Comparison of ENCODE assay signal across 1 cellular context in the genomic region with DNA sequence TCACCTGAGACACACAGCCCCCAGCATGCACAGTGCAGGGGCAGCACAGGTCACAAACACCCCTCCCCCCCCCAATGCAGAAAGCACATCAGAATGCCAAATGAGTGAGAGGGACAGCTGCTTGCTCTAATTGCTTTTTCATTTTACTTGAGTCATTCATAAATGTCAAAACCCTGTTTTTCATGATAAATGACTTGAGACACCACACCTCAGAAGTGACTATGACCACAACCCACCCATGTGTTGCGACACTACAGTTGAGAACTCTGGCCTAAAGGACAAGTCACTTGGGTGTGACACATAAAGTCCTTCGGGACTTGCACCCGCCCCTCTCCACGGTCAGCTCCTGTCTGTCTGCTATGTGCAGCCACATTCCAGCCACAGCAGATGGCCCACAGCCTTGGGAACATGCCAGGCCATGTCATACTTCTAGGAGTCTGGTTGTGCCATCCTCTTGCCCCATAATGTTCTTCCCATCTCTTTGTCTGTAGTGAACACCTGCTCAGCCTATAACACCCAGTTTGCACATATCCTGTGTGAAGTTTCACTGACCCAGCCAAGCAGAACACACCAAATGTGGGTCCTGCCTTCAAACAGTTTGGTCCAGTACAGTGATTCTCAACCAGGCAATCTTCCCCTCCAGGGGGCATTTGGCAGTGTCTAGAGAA.
TF ChIP-seq lines count a peak whose summit lies in the region.

No MANE protein-coding gene starts in this region.

TF ChIP-seq in K562, 482 proteins besides CTCF, POLR2A, EP300 and RAD21 (continued from another document and continues in another):
- TF ChIP-seq BHLHE40 (IDR thresholded peaks at IDR 0.05; ENCODE audit: low read length), result peak; percentile 37
- TF ChIP-seq NCOA2 (IDR thresholded peaks at IDR 0.05; ENCODE audit: partially characterized antibody in 2 of 2), result no peak
- peak; percentile 55; the same call in 1 of the 2 replicates for TF ChIP-seq MTA3 (IDR thresholded peaks at IDR 0.05; ENCODE audit: borderline replicate concordance)
- peak; percentile 71 for TF ChIP-seq TEAD4 (IDR thresholded peaks at IDR 0.05; ENCODE audit: low read length)
- no peak; the same call in 1 of the 2 replicates for TF ChIP-seq TEAD4 (CRISPR knock-in tag; IDR thresholded peaks at IDR 0.05; ENCODE audit: borderline replicate concordance)
- TF ChIP-seq DACH1 (IDR thresholded peaks at IDR 0.05; ENCODE audit: partially characterized antibody), result peak; percentile 89
- TF ChIP-seq, protein P1, sequence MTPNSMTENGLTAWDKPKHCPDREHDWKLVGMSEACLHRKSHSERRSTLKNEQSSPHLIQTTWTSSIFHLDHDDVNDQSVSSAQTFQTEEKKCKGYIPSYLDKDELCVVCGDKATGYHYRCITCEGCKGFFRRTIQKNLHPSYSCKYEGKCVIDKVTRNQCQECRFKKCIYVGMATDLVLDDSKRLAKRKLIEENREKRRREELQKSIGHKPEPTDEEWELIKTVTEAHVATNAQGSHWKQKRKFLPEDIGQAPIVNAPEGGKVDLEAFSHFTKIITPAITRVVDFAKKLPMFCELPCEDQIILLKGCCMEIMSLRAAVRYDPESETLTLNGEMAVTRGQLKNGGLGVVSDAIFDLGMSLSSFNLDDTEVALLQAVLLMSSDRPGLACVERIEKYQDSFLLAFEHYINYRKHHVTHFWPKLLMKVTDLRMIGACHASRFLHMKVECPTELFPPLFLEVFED (CRISPR knock-in tag; conservative IDR thresholded peaks at IDR 0.05), result no peak
- TF ChIP-seq PCBP2 (IDR thresholded peaks at IDR 0.05; ENCODE audit: low read depth, low read length, poor library complexity, severe bottlenecking), result no peak
- TF ChIP-seq NCOA1 (IDR thresholded peaks at IDR 0.05; ENCODE audit: low read depth), result no peak
- TF ChIP-seq, protein P2, sequence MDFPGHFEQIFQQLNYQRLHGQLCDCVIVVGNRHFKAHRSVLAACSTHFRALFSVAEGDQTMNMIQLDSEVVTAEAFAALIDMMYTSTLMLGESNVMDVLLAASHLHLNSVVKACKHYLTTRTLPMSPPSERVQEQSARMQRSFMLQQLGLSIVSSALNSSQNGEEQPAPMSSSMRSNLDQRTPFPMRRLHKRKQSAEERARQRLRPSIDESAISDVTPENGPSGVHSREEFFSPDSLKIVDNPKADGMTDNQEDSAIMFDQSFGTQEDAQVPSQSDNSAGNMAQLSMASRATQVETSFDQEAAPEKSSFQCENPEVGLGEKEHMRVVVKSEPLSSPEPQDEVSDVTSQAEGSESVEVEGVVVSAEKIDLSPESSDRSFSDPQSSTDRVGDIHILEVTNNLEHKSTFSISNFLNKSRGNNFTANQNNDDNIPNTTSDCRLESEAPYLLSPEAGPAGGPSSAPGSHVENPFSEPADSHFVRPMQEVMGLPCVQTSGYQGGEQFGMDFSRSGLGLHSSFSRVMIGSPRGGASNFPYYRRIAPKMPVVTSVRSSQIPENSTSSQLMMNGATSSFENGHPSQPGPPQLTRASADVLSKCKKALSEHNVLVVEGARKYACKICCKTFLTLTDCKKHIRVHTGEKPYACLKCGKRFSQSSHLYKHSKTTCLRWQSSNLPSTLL (IDR thresholded peaks at IDR 0.05), result no peak
- TF ChIP-seq ZNF197 (CRISPR knock-in tag; IDR thresholded peaks at IDR 0.05; ENCODE audit: low read depth), result no peak
- TF ChIP-seq HCFC1 (IDR thresholded peaks at IDR 0.05; ENCODE audit: low read depth, low read length), result no peak; the same call in 1 of the 2 replicates
- peak; percentile 38 to 65; a peak in 2 of 4 replicates for TF ChIP-seq SIN3A (IDR thresholded peaks at IDR 0.05; ENCODE audit: borderline replicate concordance in 2 of 2, control insufficient read depth in 1 of 2, low read depth in 2 of 2, low read length in 2 of 2)
- no peak for TF ChIP-seq BMI1 (IDR thresholded peaks at IDR 0.05; ENCODE audit: low read length)
- no peak for TF ChIP-seq SMAD3 (CRISPR knock-in tag; conservative IDR thresholded peaks at IDR 0.05)
- TF ChIP-seq, protein P3, sequence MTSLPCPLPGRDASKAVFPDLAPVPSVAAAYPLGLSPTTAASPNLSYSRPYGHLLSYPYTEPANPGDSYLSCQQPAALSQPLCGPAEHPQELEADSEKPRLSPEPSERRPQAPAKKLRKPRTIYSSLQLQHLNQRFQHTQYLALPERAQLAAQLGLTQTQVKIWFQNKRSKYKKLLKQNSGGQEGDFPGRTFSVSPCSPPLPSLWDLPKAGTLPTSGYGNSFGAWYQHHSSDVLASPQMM (CRISPR knock-in tag; IDR thresholded peaks at IDR 0.05), result no peak
- TF ChIP-seq CBX1 (IDR thresholded peaks at IDR 0.05; ENCODE audit: low read depth), result no peak
- TF ChIP-seq, protein P4, sequence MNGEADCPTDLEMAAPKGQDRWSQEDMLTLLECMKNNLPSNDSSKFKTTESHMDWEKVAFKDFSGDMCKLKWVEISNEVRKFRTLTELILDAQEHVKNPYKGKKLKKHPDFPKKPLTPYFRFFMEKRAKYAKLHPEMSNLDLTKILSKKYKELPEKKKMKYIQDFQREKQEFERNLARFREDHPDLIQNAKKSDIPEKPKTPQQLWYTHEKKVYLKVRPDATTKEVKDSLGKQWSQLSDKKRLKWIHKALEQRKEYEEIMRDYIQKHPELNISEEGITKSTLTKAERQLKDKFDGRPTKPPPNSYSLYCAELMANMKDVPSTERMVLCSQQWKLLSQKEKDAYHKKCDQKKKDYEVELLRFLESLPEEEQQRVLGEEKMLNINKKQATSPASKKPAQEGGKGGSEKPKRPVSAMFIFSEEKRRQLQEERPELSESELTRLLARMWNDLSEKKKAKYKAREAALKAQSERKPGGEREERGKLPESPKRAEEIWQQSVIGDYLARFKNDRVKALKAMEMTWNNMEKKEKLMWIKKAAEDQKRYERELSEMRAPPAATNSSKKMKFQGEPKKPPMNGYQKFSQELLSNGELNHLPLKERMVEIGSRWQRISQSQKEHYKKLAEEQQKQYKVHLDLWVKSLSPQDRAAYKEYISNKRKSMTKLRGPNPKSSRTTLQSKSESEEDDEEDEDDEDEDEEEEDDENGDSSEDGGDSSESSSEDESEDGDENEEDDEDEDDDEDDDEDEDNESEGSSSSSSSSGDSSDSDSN (IDR thresholded peaks at IDR 0.05; ENCODE audit: borderline replicate concordance in 1 of 2, low read depth in 2 of 2, low read length in 2 of 2), result 0 out of 4 replicates have a peak, but pooled peaks of 1 of the 2 experiments have one; percentile 40
- TF ChIP-seq CCNT2 (IDR thresholded peaks at IDR 0.05; ENCODE audit: borderline replicate concordance, extremely low read depth, insufficient read length, low read depth, low read length), result no peak
- TF ChIP-seq ARID1B (IDR thresholded peaks at IDR 0.05), result peak; percentile 89
- TF ChIP-seq NFYB (IDR thresholded peaks at IDR 0.05; ENCODE audit: extremely low read depth, insufficient read length), result no peak
- TF ChIP-seq, protein P5, sequence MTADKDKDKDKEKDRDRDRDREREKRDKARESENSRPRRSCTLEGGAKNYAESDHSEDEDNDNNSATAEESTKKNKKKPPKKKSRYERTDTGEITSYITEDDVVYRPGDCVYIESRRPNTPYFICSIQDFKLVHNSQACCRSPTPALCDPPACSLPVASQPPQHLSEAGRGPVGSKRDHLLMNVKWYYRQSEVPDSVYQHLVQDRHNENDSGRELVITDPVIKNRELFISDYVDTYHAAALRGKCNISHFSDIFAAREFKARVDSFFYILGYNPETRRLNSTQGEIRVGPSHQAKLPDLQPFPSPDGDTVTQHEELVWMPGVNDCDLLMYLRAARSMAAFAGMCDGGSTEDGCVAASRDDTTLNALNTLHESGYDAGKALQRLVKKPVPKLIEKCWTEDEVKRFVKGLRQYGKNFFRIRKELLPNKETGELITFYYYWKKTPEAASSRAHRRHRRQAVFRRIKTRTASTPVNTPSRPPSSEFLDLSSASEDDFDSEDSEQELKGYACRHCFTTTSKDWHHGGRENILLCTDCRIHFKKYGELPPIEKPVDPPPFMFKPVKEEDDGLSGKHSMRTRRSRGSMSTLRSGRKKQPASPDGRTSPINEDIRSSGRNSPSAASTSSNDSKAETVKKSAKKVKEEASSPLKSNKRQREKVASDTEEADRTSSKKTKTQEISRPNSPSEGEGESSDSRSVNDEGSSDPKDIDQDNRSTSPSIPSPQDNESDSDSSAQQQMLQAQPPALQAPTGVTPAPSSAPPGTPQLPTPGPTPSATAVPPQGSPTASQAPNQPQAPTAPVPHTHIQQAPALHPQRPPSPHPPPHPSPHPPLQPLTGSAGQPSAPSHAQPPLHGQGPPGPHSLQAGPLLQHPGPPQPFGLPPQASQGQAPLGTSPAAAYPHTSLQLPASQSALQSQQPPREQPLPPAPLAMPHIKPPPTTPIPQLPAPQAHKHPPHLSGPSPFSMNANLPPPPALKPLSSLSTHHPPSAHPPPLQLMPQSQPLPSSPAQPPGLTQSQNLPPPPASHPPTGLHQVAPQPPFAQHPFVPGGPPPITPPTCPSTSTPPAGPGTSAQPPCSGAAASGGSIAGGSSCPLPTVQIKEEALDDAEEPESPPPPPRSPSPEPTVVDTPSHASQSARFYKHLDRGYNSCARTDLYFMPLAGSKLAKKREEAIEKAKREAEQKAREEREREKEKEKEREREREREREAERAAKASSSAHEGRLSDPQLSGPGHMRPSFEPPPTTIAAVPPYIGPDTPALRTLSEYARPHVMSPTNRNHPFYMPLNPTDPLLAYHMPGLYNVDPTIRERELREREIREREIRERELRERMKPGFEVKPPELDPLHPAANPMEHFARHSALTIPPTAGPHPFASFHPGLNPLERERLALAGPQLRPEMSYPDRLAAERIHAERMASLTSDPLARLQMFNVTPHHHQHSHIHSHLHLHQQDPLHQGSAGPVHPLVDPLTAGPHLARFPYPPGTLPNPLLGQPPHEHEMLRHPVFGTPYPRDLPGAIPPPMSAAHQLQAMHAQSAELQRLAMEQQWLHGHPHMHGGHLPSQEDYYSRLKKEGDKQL (CRISPR knock-in tag; IDR thresholded peaks at IDR 0.05; ENCODE audit: borderline replicate concordance), result no peak
- TF ChIP-seq ZFX (CRISPR knock-in tag; IDR thresholded peaks at IDR 0.05), result no peak; the same call in 1 of the 2 replicates
- TF ChIP-seq, protein P6, sequence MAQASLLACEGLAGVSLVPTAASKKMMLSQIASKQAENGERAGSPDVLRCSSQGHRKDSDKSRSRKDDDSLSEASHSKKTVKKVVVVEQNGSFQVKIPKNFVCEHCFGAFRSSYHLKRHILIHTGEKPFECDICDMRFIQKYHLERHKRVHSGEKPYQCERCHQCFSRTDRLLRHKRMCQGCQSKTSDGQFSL (CRISPR knock-in tag; IDR thresholded peaks at IDR 0.05), result no peak; the same call in 1 of the 2 replicates
- TF ChIP-seq, protein P6 (tag; IDR thresholded peaks at IDR 0.05), result no peak; a peak in 1 of 4 replicates
- TF ChIP-seq ZNF224 (CRISPR knock-in tag; IDR thresholded peaks at IDR 0.05), result no peak
- TF ChIP-seq HIVEP1 (CRISPR knock-in tag; IDR thresholded peaks at IDR 0.05), result no peak
- peak; percentile 95 for TF ChIP-seq TAF9B (IDR thresholded peaks at IDR 0.05; ENCODE audit: partially characterized antibody)
- TF ChIP-seq EGR1 (conservative IDR thresholded peaks at IDR 0.05), result no peak
- TF ChIP-seq, protein P7, sequence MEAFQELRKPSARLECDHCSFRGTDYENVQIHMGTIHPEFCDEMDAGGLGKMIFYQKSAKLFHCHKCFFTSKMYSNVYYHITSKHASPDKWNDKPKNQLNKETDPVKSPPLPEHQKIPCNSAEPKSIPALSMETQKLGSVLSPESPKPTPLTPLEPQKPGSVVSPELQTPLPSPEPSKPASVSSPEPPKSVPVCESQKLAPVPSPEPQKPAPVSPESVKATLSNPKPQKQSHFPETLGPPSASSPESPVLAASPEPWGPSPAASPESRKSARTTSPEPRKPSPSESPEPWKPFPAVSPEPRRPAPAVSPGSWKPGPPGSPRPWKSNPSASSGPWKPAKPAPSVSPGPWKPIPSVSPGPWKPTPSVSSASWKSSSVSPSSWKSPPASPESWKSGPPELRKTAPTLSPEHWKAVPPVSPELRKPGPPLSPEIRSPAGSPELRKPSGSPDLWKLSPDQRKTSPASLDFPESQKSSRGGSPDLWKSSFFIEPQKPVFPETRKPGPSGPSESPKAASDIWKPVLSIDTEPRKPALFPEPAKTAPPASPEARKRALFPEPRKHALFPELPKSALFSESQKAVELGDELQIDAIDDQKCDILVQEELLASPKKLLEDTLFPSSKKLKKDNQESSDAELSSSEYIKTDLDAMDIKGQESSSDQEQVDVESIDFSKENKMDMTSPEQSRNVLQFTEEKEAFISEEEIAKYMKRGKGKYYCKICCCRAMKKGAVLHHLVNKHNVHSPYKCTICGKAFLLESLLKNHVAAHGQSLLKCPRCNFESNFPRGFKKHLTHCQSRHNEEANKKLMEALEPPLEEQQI (IDR thresholded peaks at IDR 0.05), result no peak
- TF ChIP-seq NFE2L1 (tag; IDR thresholded peaks at IDR 0.05; ENCODE audit: borderline replicate concordance, low read depth), result no peak
- TF ChIP-seq GATAD2B (IDR thresholded peaks at IDR 0.05; ENCODE audit: borderline replicate concordance), result 0 out of 2 replicates have a peak, but pooled peaks have one; percentile 24
- no peak for TF ChIP-seq POLR3G (IDR thresholded peaks at IDR 0.05; ENCODE audit: extremely low read depth, insufficient read length, insufficient replicate concordance)
- TF ChIP-seq, protein P8, sequence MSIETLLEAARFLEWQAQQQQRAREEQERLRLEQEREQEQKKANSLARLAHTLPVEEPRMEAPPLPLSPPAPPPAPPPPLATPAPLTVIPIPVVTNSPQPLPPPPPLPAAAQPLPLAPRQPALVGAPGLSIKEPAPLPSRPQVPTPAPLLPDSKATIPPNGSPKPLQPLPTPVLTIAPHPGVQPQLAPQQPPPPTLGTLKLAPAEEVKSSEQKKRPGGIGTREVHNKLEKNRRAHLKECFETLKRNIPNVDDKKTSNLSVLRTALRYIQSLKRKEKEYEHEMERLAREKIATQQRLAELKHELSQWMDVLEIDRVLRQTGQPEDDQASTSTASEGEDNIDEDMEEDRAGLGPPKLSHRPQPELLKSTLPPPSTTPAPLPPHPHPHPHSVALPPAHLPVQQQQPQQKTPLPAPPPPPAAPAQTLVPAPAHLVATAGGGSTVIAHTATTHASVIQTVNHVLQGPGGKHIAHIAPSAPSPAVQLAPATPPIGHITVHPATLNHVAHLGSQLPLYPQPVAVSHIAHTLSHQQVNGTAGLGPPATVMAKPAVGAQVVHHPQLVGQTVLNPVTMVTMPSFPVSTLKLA (conservative IDR thresholded peaks at IDR 0.05), result peak; percentile 69 to 88
- TF ChIP-seq, protein P9, sequence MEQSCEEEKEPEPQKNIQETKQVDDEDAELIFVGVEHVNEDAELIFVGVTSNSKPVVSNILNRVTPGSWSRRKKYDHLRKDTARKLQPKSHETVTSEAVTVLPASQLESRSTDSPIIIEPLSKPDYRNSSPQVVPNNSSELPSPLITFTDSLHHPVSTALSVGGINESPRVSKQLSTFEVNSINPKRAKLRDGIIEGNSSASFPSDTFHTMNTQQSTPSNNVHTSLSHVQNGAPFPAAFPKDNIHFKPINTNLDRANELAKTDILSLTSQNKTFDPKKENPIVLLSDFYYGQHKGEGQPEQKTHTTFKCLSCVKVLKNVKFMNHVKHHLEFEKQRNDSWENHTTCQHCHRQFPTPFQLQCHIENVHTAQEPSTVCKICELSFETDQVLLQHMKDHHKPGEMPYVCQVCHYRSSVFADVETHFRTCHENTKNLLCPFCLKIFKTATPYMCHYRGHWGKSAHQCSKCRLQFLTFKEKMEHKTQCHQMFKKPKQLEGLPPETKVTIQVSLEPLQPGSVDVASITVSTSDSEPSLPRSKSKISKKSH (CRISPR knock-in tag; IDR thresholded peaks at IDR 0.05), result no peak
- no peak for TF ChIP-seq BCL6 (CRISPR knock-in tag; IDR thresholded peaks at IDR 0.05)
- no peak for TF ChIP-seq RBM22 (IDR thresholded peaks at IDR 0.05; ENCODE audit: low read depth, low read length, poor library complexity, severe bottlenecking)
- TF ChIP-seq CXXC5 (CRISPR knock-in tag; IDR thresholded peaks at IDR 0.05), result 0 out of 2 replicates have a peak, but pooled peaks have one; percentile 10
